Comparison of ENCODE assay signal across 35 cellular contexts in the genomic region with DNA sequence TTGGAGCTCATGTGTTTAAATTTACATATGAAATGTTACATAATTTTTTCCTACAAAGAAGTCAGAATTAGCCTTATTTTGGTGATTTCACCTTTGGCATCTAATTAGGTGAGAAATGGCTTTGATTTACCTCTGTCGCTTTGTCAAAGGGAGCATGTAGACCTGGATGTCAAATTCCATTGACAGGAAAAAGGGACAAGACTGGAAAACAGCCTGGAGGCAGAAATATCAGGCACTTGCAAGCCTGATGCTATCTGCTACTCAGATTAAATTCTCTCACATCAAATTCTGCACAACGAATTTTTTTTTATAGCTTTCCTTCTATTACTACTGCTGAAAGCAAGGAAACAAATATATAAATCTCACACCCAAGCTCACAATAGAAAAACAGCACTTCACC. TPM values are rescaled to one million over a fixed set of nuclear protein-coding genes. Genes with fewer than 3 reads are reported as not detected.
"Had no signal": no experiment of that assay in that cellular context is flagged by ENCODE, and none has a peak within 500 bp of the region (broad histone marks: within the 10 kb centered on the region; RNA-seq: fewer than 3 reads in every experiment).

No MANE protein-coding gene starts in this region.

- H3K36me3 ChIP-seq: adrenal gland, ascending aorta, brain microvascular endothelial cell, breast epithelium, cardiac muscle cell had no signal

- ATAC-seq: activated naive CD4-positive, alpha-beta T cell treated with anti-CD3 and anti-CD28 coated beads, Interleukin-2, amount 50 U/mL, for 72 hours; activated naive CD8-positive, alpha-beta T cell treated with anti-CD3 and anti-CD28 coated beads, Interleukin-2, amount 50 U/mL, for 24 hours; activated T-cell treated with anti-CD3 and anti-CD28 coated beads, Interleukin-2, amount 50 U/mL, for 4 hours; activated T-cell treated with anti-CD3 and anti-CD28 coated beads, Interleukin-2, amount 50 U/mL, for 72 hours; activated T-helper 17 cell treated with anti-CD3 and anti-CD28 coated beads, Interleukin-2, amount 50 U/mL, for 72 hours; body of pancreas had no signal

- H3K4me3 ChIP-seq: adrenal gland, ascending aorta, body of pancreas, breast epithelium, cardiac muscle cell had no signal

- H3K4me1 ChIP-seq: adrenal gland, ascending aorta, body of pancreas, breast epithelium had no signal

- DNase-seq: activated effector memory CD4-positive, alpha-beta T cell treated with anti-CD3 and anti-CD28 coated beads, Interleukin-2, amount 50 U/mL, for 16 hours; activated effector memory CD4-positive, alpha-beta T cell treated with Interleukin-2 at 50 U/mL for 16 hours; activated gamma-delta T cell; activated gamma-delta T cell treated with Interleukin-2 at 50 U/mL for 16 hours; activated naive CD4-positive, alpha-beta T cell; activated naive CD4-positive, alpha-beta T cell treated with anti-CD3 and anti-CD28 coated beads for 36 hours; activated naive CD4-positive, alpha-beta T cell treated with anti-CD3 and anti-CD28 coated beads, Interleukin-2, amount 10 ng/mL, durations not matched to agents 7 days and 5 days; activated naive CD4-positive, alpha-beta T cell treated with anti-CD3 and anti-CD28 coated beads, Interleukin-2, amount 50 U/mL, for 16 hours; activated naive CD4-positive, alpha-beta T cell treated with Interleukin-2 at 50 U/mL for 16 hours; activated naive CD8-positive, alpha-beta T cell treated with anti-CD3 and anti-CD28 coated beads for 36 hours; activated naive CD8-positive, alpha-beta T cell treated with anti-CD3 and anti-CD28 coated beads, Interleukin-2, amount 10 ng/mL, durations not matched to agents 7 days and 5 days; activated naive CD8-positive, alpha-beta T cell treated with anti-CD3 and anti-CD28 coated beads, Interleukin-2, amount 50 U/mL, for 24 hours; activated T-cell treated with anti-CD3 and anti-CD28 coated beads, Interleukin-2, amount 50 U/mL, for 1 hour; activated T-cell treated with anti-CD3 and anti-CD28 coated beads, Interleukin-2, amount 50 U/mL, for 24 hours; activated T-cell treated with anti-CD3 and anti-CD28 coated beads, Interleukin-2, amount 50 U/mL, for 4 hours; activated T-cell treated with anti-CD3 and anti-CD28 coated beads, Interleukin-2, amount 50 U/mL, for 48 hours; activated T-cell treated with anti-CD3 and anti-CD28 coated beads, Interleukin-2, amount 50 U/mL, for 72 hours; adrenal gland; amniotic stem cell; amygdala; anterior cingulate cortex; aorta; body of pancreas; brain microvascular endothelial cell; caudate nucleus; central memory CD4-positive, alpha-beta T cell; cerebellar nuclear complex had no signal

- H3K27me3 ChIP-seq: adrenal gland, ascending aorta, body of pancreas, brain microvascular endothelial cell, breast epithelium, cardiac muscle cell had no signal

- H3K27ac ChIP-seq: adrenal gland, ascending aorta, body of pancreas, brain microvascular endothelial cell, breast epithelium, cardiac muscle cell had no signal

- H3K9me3 ChIP-seq: adrenal gland, ascending aorta, breast epithelium had no signal

RNA-seq across cellular contexts. Expression of gene CTNND2, which starts 54.1 kb away (rescaled TPM):
- total RNA-seq: activated naive CD4-positive, alpha-beta T cell treated with anti-CD3 and anti-CD28 coated beads for 36 hours; activated naive CD4-positive, alpha-beta T cell treated with anti-CD3 and anti-CD28 coated beads, Interleukin-2, amount 50 U/mL, for 72 hours; activated naive CD8-positive, alpha-beta T cell treated with anti-CD3 and anti-CD28 coated beads for 36 hours; activated naive CD8-positive, alpha-beta T cell treated with anti-CD3 and anti-CD28 coated beads, Interleukin-2, amount 10 ng/mL, durations not matched to agents 7 days and 5 days; activated T-cell treated with anti-CD3 and anti-CD28 coated beads, Interleukin-2, amount 50 U/mL, for 4 hours; activated T-cell treated with anti-CD3 and anti-CD28 coated beads, Interleukin-2, amount 50 U/mL, for 72 hours; activated T-helper 1 cell treated with anti-CD3 and anti-CD28 coated beads, Interleukin-12 subunit alpha, Interleukin-12 subunit beta, Interleukin-2, Interleukin-4 antibody, amounts not matched to agents 30 ng/mL and 10 ng/mL and 1 ng/mL, durations not matched to agents 14 hours and 24 hours and 36 hours; activated T-helper 2 cell treated with anti-CD3 and anti-CD28 coated beads, Interferon-gamma antibody, Interleukin-2, Interleukin-4, amounts not matched to agents 10 μg/mL and 5 μg/mL and 100 μg/mL, durations not matched to agents 14 hours and 24 hours and 36 hours; bronchial epithelial cell had no signal
